ENCODE assay signal across 20 cellular contexts in genomic region chr11:133661867-133662266, GRCh38.
A peak's percentile ranks its signal among the peaks of the same experiment; 100 is the strongest.
DNase-seq lines count a peak whose midpoint lies in the region; ATAC-seq and TF ChIP-seq lines count a peak whose summit lies in the region.
"Had no signal": no experiment of that assay in that cellular context is flagged by ENCODE, and none has a peak within 500 bp of the region (broad histone marks: within the 10 kb centered on the region; RNA-seq: fewer than 3 reads in every experiment).

No MANE protein-coding gene starts in this region.

- H2BK120ac ChIP-seq in H9 (ENCODE audit: low read depth, low read length, poor library complexity, severe bottlenecking): no peak overlapping the region

- no peak overlapping the region for H2AFZ ChIP-seq in H9 (ENCODE audit: low read length)
- H2AFZ ChIP-seq: GM23248 had no signal

- no peaks in the 10 kb centered on the region for H4K20me1 ChIP-seq in H9 (ENCODE audit: control insufficient read depth, insufficient read depth, insufficient read length)
- H4K20me1 ChIP-seq: BLaER1 had no signal

- no peak for ATAC-seq in GM19328 (IDR thresholded peaks at IDR 0.05; ENCODE audit: unreplicated experiment)
- ATAC-seq: A549, HCT116 had no signal

- H3K27ac Mint-ChIP-seq in H9: no peak overlapping the region
- H3K27ac Mint-ChIP-seq in CD14-positive monocyte: no peak overlapping the region
- H3K27ac Mint-ChIP-seq: B cell; CD4-positive, alpha-beta T cell; CD8-positive, alpha-beta memory T cell had no signal

- no peak overlapping the region for H3K4me3 Mint-ChIP-seq in H9
- H3K4me3 Mint-ChIP-seq in CD14-positive monocyte: no peak overlapping the region
- H3K4me3 Mint-ChIP-seq: B cell; CD4-positive, alpha-beta T cell; CD8-positive, alpha-beta memory T cell had no signal

- no peak overlapping the region for H3K14ac ChIP-seq in H9 (ENCODE audit: insufficient read depth, low read length)

- intact Hi-C loops in CD14-positive monocyte (cut with micrococcal nuclease): no loop called here

- no peak overlapping the region for H3K23ac ChIP-seq in H9 (ENCODE audit: insufficient read length, low read depth, low read length)

- H2BK20ac ChIP-seq in H9 (ENCODE audit: low read depth, low read length, poor library complexity, severe bottlenecking): no peak overlapping the region

- H3T11ph ChIP-seq in H9 (ENCODE audit: low read length): no peak overlapping the region

- no peak overlapping the region for H3K27ac ChIP-seq in H9 (ENCODE audit: insufficient read length, low read depth, low read length)
- H3K27ac ChIP-seq: A549, BLaER1, C4-2B, GM23248 had no signal

- no peaks in the 10 kb centered on the region for H3K23me2 ChIP-seq in H9 (ENCODE audit: insufficient read length, low read depth, low read length, poor library complexity, severe bottlenecking)

- no peak overlapping the region for H3K56ac ChIP-seq in H9 (ENCODE audit: insufficient read length, low read depth, low read length)

- H4K91ac ChIP-seq in H9 (ENCODE audit: insufficient read length, low read depth, low read length): no peak overlapping the region

- DNase-seq in H9: peak; percentile 6
- DNase-seq in globus pallidus (ENCODE audit: low spot score): peak; percentile 29
- peak; percentile 24 for DNase-seq in putamen (ENCODE audit: low spot score)
- no peak for DNase-seq in NCI-H69 (lab: John Stamatoyannopoulos, UW)
- DNase-seq in CD14-positive monocyte (ENCODE audit: low spot score): no peak
- DNase-seq: 8988T; ACHN; CD4-positive, alpha-beta T cell; CD8-positive, alpha-beta memory T cell; DMS 273 treated with DMSO at 0.1 percent for 48 hours; DMS53; DND-41; GM23248; H7 had no signal

- H3K4me1 ChIP-seq in H9 (ENCODE audit: insufficient read depth, low read length): peaks cover 3% of the 10 kb centered on the region; the same call in 1 of the 2 replicates
- H3K4me1 ChIP-seq: A549 had no signal

- no peak overlapping the region for H2BK15ac ChIP-seq in H9 (ENCODE audit: low read depth, low read length)

- no peak overlapping the region for H2BK12ac ChIP-seq in H9 (ENCODE audit: insufficient read length, low read depth, low read length)

- no peak overlapping the region for H4K5ac ChIP-seq in H9 (ENCODE audit: insufficient read length, low read depth, low read length)

- H3K9ac ChIP-seq in H9 (ENCODE audit: extremely low read depth, insufficient read length, low read length): no peak overlapping the region
- H3K9ac ChIP-seq: BLaER1, GM23248 had no signal

- H3K4me1 Mint-ChIP-seq in H9 (peaks cover 19 to 22% of the 10 kb centered on the region in 2 experiments), CD14-positive monocyte (no peaks in the 10 kb centered on the region)
- H3K4me1 Mint-ChIP-seq: B cell; CD8-positive, alpha-beta memory T cell had no signal

- no peak overlapping the region for H4K8ac ChIP-seq in H9 (replicated peaks; ENCODE audit: insufficient read length, low read depth, low read length)

- H3K18ac ChIP-seq in H9 (ENCODE audit: insufficient read length, low read depth, low read length): no peak overlapping the region

- H3K36me3 Mint-ChIP-seq in H9 (ENCODE audit: insufficient read depth in 1 of 3, low read depth in 3 of 3) (no peaks in the 10 kb centered on the region), CD14-positive monocyte (no peaks in the 10 kb centered on the region)
- H3K36me3 Mint-ChIP-seq: CD8-positive, alpha-beta memory T cell had no signal

- no peaks in the 10 kb centered on the region for H3K79me2 ChIP-seq in H9 (ENCODE audit: insufficient read depth, low read length)

- H3K9me3 Mint-ChIP-seq in H9 (no peaks in the 10 kb centered on the region), CD14-positive monocyte (peaks cover 0 to 11% (median 0%) of the 10 kb centered on the region in 7 donors)

- H3K79me1 ChIP-seq in H9 (ENCODE audit: insufficient read depth, low read depth, low read length, poor library complexity, severe bottlenecking): no peaks in the 10 kb centered on the region

- H3K27me3 ChIP-seq in H9 (ENCODE audit: insufficient read depth, low read length): no peaks in the 10 kb centered on the region
- H3K27me3 ChIP-seq: BLaER1 had no signal

- no peak overlapping the region for H2AK5ac ChIP-seq in H9 (ENCODE audit: insufficient read length, low read length)

- H3K27me3 Mint-ChIP-seq in H9 (ENCODE audit: low read depth): peaks cover 8% of the 10 kb centered on the region
- H3K27me3 Mint-ChIP-seq in CD14-positive monocyte (ENCODE audit: low read depth in 3 of 3): no peaks in the 10 kb centered on the region
- H3K27me3 Mint-ChIP-seq: B cell had no signal

- no peaks in the 10 kb centered on the region for H3K9me3 ChIP-seq in H9 (ENCODE audit: control insufficient read depth, low read depth, low read length)
- H3K9me3 ChIP-seq: A549 had no signal

- H3K4ac ChIP-seq in H9 (ENCODE audit: low read depth, low read length): no peak overlapping the region

- no peak overlapping the region for H2BK5ac ChIP-seq in H9 (ENCODE audit: insufficient read length, low read length)

- H3K4me2 ChIP-seq in H9 (ENCODE audit: insufficient read depth, insufficient read length, low read length): no peak overlapping the region
- H3K4me2 ChIP-seq: A549, BLaER1 had no signal

- no peak for TF ChIP-seq CTCF in H9 (conservative IDR thresholded peaks at IDR 0.05)
- no peak for TF ChIP-seq CTCF in CD14-positive monocyte (IDR thresholded peaks at IDR 0.05)

- WGBS in H9 (ENCODE audit: extremely low coverage, insufficient read length, low lambda C conversion rate): no CpG with 5 or more reads among the region's 10 CpGs

Comparison
In these comparisons a context has a peak if more than half of its experiments do, and no peak if none do; other contexts are left out.
1. DNase-seq: peak in H9 (single experiment), globus pallidus (single experiment) and putamen (single experiment); none in NCI-H69 (single experiment) and CD14-positive monocyte (single experiment).